2 cellular contexts compared by ENCODE assay signal in the genomic region with DNA sequence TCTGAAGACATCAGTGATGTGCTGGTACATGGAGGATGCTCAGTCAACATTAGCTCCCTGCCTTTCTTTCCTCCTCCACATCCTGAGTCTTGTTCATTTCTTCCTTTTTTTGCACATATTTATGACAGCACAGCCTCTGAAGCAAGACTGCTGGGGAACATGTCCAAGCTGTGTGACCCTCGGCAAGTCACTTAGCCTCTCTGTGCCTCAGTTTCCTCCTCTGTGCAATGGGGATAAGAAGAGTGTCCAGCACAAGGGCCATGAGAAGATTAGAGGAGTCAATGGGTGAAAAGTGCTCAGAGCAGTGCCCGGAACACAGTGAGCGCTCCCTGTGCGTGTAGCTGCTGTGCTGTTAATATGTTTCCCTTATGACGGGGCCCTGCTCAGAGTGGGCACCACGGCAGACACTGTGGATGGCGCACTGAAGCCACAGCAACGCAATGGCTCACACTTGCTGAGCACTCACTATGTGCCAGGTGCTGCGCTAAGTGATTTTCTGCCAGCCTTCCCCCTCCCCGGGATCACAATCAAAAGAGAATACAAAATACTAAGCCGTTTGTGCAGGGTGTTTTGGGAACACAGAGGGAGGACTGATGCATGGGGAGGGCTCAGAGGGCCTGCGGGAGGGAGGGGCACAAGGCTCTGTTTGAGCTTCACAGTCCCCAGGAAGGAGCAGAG.
TF ChIP-seq lines count a peak whose summit lies in the region.

No MANE protein-coding gene starts in this region.

TF ChIP-seq in GM23338, 12 proteins besides CTCF, POLR2A, EP300 and RAD21 (continues in another document):
- TF ChIP-seq REST (IDR thresholded peaks at IDR 0.05; ENCODE audit: unreplicated experiment): no peak
- TF ChIP-seq STAT1 (IDR thresholded peaks at IDR 0.05; ENCODE audit: unreplicated experiment): no peak
- TF ChIP-seq ZNF331 (CRISPR knock-in tag; IDR thresholded peaks at IDR 0.05; ENCODE audit: low read depth): no peak
- no peak for TF ChIP-seq NANOG (IDR thresholded peaks at IDR 0.05; ENCODE audit: borderline replicate concordance)
- no peak for TF ChIP-seq CREB1 (CRISPR knock-in tag; IDR thresholded peaks at IDR 0.05; ENCODE audit: low read depth)
- TF ChIP-seq JUNB (IDR thresholded peaks at IDR 0.05; ENCODE audit: unreplicated experiment): no peak
- TF ChIP-seq ZNF462 (CRISPR knock-in tag; IDR thresholded peaks at IDR 0.05): no peak
- TF ChIP-seq POLR2AphosphoS5 (IDR thresholded peaks at IDR 0.05; ENCODE audit: low read depth): no peak
- TF ChIP-seq EZH2 (IDR thresholded peaks at IDR 0.05; ENCODE audit: low read depth, unreplicated experiment): no peak
- no peak for TF ChIP-seq EZH2phosphoT487 (IDR thresholded peaks at IDR 0.05; ENCODE audit: unreplicated experiment)
- TF ChIP-seq ZNF114 (CRISPR knock-in tag; IDR thresholded peaks at IDR 0.05): no peak

TF ChIP-seq in HepG2, 621 proteins besides CTCF, POLR2A, EP300 and RAD21:
- TF ChIP-seq ZNF768 (CRISPR knock-in tag; IDR thresholded peaks at IDR 0.05): peak; percentile 70
- TF ChIP-seq ZBTB39 (CRISPR knock-in tag; IDR thresholded peaks at IDR 0.05): no peak
